ENCODE assay signal across 21 cellular contexts in the genomic region with DNA sequence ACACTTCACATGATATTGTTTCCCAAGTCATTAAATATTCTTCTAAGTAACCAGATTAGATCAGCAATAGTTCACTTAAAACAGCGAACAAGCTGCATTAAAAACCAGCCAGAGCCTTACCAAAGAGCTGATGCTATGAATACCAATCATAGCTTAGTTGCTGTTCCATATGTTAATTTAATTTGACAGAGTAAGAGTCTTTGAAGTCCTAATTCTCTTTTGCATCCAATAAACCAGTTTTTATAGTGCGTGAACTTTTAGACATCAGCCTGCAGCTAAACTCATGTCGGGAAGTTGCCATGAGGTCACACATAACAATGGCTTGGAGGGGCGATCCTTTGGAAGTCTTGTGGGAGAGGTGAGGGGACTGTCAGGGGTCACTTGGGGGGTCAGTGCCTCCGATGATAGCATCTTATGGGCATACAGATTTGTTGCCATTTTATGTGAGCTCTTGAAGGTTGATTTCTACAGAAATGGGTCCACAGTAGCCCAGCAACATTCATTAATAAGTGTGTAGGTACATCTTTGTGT.
A peak's percentile ranks its signal among the peaks of the same experiment; 100 is the strongest.
DNase-seq lines count a peak whose midpoint lies in the region; ATAC-seq, FAIRE-seq and TF ChIP-seq lines count a peak whose summit lies in the region.
"Had no signal": no experiment of that assay in that cellular context is flagged by ENCODE, and none has a peak within 500 bp of the region (broad histone marks: within the 10 kb centered on the region; RNA-seq: fewer than 3 reads in every experiment).

No MANE protein-coding gene starts in this region.

- peaks cover 46% of the 10 kb centered on the region for H3K4me1 Mint-ChIP-seq in astrocyte (ENCODE audit: low read depth, unreplicated experiment)
- peaks cover 51% of the 10 kb centered on the region for H3K4me1 Mint-ChIP-seq in osteocyte (ENCODE audit: unreplicated experiment)
- H3K4me1 Mint-ChIP-seq in activated CD4-positive, alpha-beta memory T cell treated with anti-CD3 and anti-CD28 coated beads for 36 hours (ENCODE audit: low read depth), result no peaks in the 10 kb centered on the region
- H3K4me1 Mint-ChIP-seq: CD4-positive, alpha-beta memory T cell had no signal

- H3K27ac Mint-ChIP-seq in astrocyte (ENCODE audit: unreplicated experiment) (peak overlapping the region; percentile 2), osteocyte (ENCODE audit: unreplicated experiment) (peak overlapping the region; percentile 11)
- H3K27ac Mint-ChIP-seq in activated CD4-positive, alpha-beta memory T cell treated with anti-CD3 and anti-CD28 coated beads for 36 hours, result no peak overlapping the region
- H3K27ac Mint-ChIP-seq: CD4-positive, alpha-beta memory T cell; GM23338 had no signal

- H2BK15ac ChIP-seq in mesenchymal stem cell (ENCODE audit: low read depth, poor library complexity, severe bottlenecking), result no peak overlapping the region

- no peak overlapping the region for H2AK5ac ChIP-seq in mesenchymal stem cell (ENCODE audit: low read length, severe bottlenecking)

- H4K20me1 ChIP-seq in astrocyte (ENCODE audit: insufficient read depth, low read length), result peaks cover 56% of the 10 kb centered on the region
- H4K20me1 ChIP-seq: BLaER1 had no signal

- in situ Hi-C loops in HAP-1 (cut with MboI; ENCODE audit: low sequenced_read_pairs), result no loop called here

- intact Hi-C loops in activated CD4-positive, alpha-beta memory T cell treated with anti-CD3 and anti-CD28 coated beads for 36 hours (cut with micrococcal nuclease), result no loop called here

- H3K23ac ChIP-seq in mesenchymal stem cell (ENCODE audit: low read length in 2 of 2), result no peak overlapping the region

- FAIRE-seq in astrocyte (lab: Jason Lieb, UNC), result no peak
- FAIRE-seq: GM12891, GM18507 had no signal

- ATAC-seq in gastroesophageal sphincter, result no peak
- ATAC-seq: GM23338 had no signal

- no peak for TF ChIP-seq POLR2A in gastroesophageal sphincter (IDR thresholded peaks at IDR 0.05)

- H3K27me3 ChIP-seq in HAP-1 (ENCODE audit: low read depth) (no peaks in the 10 kb centered on the region), astrocyte (ENCODE audit: insufficient read depth, low read length) (no peaks in the 10 kb centered on the region), mesenchymal stem cell (ENCODE audit: control insufficient read depth in 1 of 2, insufficient read depth in 1 of 2, low read length in 2 of 2) (no peaks in the 10 kb centered on the region), gastroesophageal sphincter (no peaks in the 10 kb centered on the region)
- H3K27me3 ChIP-seq: BLaER1 had no signal

- no peak overlapping the region for H3K4me3 Mint-ChIP-seq in astrocyte (ENCODE audit: unreplicated experiment)
- H3K4me3 Mint-ChIP-seq in osteocyte (ENCODE audit: unreplicated experiment), result no peak overlapping the region
- H3K4me3 Mint-ChIP-seq in activated CD4-positive, alpha-beta memory T cell treated with anti-CD3 and anti-CD28 coated beads for 36 hours, result no peak overlapping the region
- H3K4me3 Mint-ChIP-seq: CD4-positive, alpha-beta memory T cell; GM23338 had no signal

- no peak overlapping the region for H2BK12ac ChIP-seq in mesenchymal stem cell (ENCODE audit: low read length in 2 of 2)

- H3K18ac ChIP-seq in mesenchymal stem cell (ENCODE audit: low read depth in 1 of 2, low read length in 2 of 2), result peak overlapping the region in 1 of 2 experiments; percentile 22

- no peak overlapping the region for H4K91ac ChIP-seq in mesenchymal stem cell (ENCODE audit: low read length)

- H3K9me3 ChIP-seq in HAP-1, result no peaks in the 10 kb centered on the region
- H3K9me3 ChIP-seq in astrocyte (ENCODE audit: insufficient read depth, low read depth, low read length), result no peaks in the 10 kb centered on the region
- H3K9me3 ChIP-seq in mesenchymal stem cell (ENCODE audit: control insufficient read depth, low read length), result no peaks in the 10 kb centered on the region
- no peaks in the 10 kb centered on the region for H3K9me3 ChIP-seq in gastroesophageal sphincter
- H3K9me3 ChIP-seq: BLaER1 had no signal

- POLR2A ChIA-PET in activated CD4-positive, alpha-beta memory T cell treated with anti-CD3 and anti-CD28 coated beads for 36 hours (lab: Charles Lee), result no interaction called here

- TF ChIP-seq CTCF in astrocyte (IDR thresholded peaks at IDR 0.05; ENCODE audit: insufficient read depth, low read depth, low read length) (no peak), osteocyte (IDR thresholded peaks at IDR 0.05) (no peak), gastroesophageal sphincter (IDR thresholded peaks at IDR 0.05) (no peak)

- no peak overlapping the region for H3K9ac ChIP-seq in astrocyte (ENCODE audit: low read length)
- no peak overlapping the region for H3K9ac ChIP-seq in mesenchymal stem cell (ENCODE audit: low read length)
- H3K9ac ChIP-seq: BLaER1 had no signal

- H3K27me3 Mint-ChIP-seq in astrocyte (ENCODE audit: low read depth, unreplicated experiment) (no peaks in the 10 kb centered on the region), osteocyte (ENCODE audit: unreplicated experiment) (no peaks in the 10 kb centered on the region)
- peaks cover 9% of the 10 kb centered on the region for H3K27me3 Mint-ChIP-seq in activated CD4-positive, alpha-beta memory T cell treated with anti-CD3 and anti-CD28 coated beads for 36 hours

- TF ChIP-seq EP300 in gastroesophageal sphincter (IDR thresholded peaks at IDR 0.05), result no peak

- no peak overlapping the region for H3K4ac ChIP-seq in mesenchymal stem cell (ENCODE audit: low read depth in 1 of 2, low read length in 2 of 2)

- H3K36me3 Mint-ChIP-seq in astrocyte (ENCODE audit: low read depth, unreplicated experiment) (peaks cover 11% of the 10 kb centered on the region), osteocyte (ENCODE audit: unreplicated experiment) (peaks cover 4% of the 10 kb centered on the region)
- no peaks in the 10 kb centered on the region for H3K36me3 Mint-ChIP-seq in activated CD4-positive, alpha-beta memory T cell treated with anti-CD3 and anti-CD28 coated beads for 36 hours
- H3K36me3 Mint-ChIP-seq: CD4-positive, alpha-beta memory T cell had no signal

- H3K4me2 ChIP-seq in astrocyte (ENCODE audit: low read length) (no peak overlapping the region), mesenchymal stem cell (ENCODE audit: low read length, poor library complexity, severe bottlenecking) (no peak overlapping the region)
- H3K4me2 ChIP-seq: BLaER1, GM23338 had no signal

- no peak overlapping the region for H2BK120ac ChIP-seq in mesenchymal stem cell (ENCODE audit: low read depth, low read length)

- H4K8ac ChIP-seq in mesenchymal stem cell (ENCODE audit: low read length), result no peak overlapping the region

- CTCF ChIA-PET in activated CD4-positive, alpha-beta memory T cell treated with anti-CD3 and anti-CD28 coated beads for 36 hours (lab: Charles Lee), result no interaction called here

- peaks cover 96% of the 10 kb centered on the region for H3K79me2 ChIP-seq in astrocyte (ENCODE audit: insufficient read depth, low read length)

- no peak overlapping the region for H3K4me3 ChIP-seq in HAP-1
- no peak overlapping the region for H3K4me3 ChIP-seq in astrocyte (ENCODE audit: insufficient read depth, low read depth, low read length)
- H3K4me3 ChIP-seq in mesenchymal stem cell (ENCODE audit: insufficient read depth in 1 of 2, low read depth in 1 of 2, low read length in 2 of 2), result no peak overlapping the region
- no peak overlapping the region for H3K4me3 ChIP-seq in gastroesophageal sphincter
- H3K4me3 ChIP-seq: BLaER1, GM23338 had no signal

- peak overlapping the region; percentile 9 for H3K27ac ChIP-seq in astrocyte (ENCODE audit: low read depth, low read length)
- H3K27ac ChIP-seq in mesenchymal stem cell (ENCODE audit: low read length, poor library complexity, severe bottlenecking), result peak overlapping the region; percentile 47
- H3K27ac ChIP-seq in gastroesophageal sphincter, result no peak overlapping the region
- H3K27ac ChIP-seq: BLaER1 had no signal

- H3K4me1 ChIP-seq in HAP-1 (peaks cover 18% of the 10 kb centered on the region), astrocyte (ENCODE audit: insufficient read depth, low read length) (peaks cover 28% of the 10 kb centered on the region), mesenchymal stem cell (ENCODE audit: control insufficient read depth, insufficient read depth, low read depth, low read length) (peaks cover 2% of the 10 kb centered on the region), gastroesophageal sphincter (no peaks in the 10 kb centered on the region)
- H3K4me1 ChIP-seq: BLaER1 had no signal

- H3K79me1 ChIP-seq in mesenchymal stem cell (replicated peaks; ENCODE audit: low read length, poor library complexity, severe bottlenecking), result no peaks in the 10 kb centered on the region

- no peak overlapping the region for H2BK5ac ChIP-seq in mesenchymal stem cell (ENCODE audit: low read depth, low read length, poor library complexity, severe bottlenecking)

- no peaks in the 10 kb centered on the region for H3K36me3 ChIP-seq in HAP-1 (replicated peaks)
- peaks cover 14% of the 10 kb centered on the region for H3K36me3 ChIP-seq in astrocyte (ENCODE audit: insufficient read depth, low read length)
- H3K36me3 ChIP-seq in mesenchymal stem cell (ENCODE audit: control insufficient read depth in 1 of 2, insufficient read depth in 2 of 2, low read depth in 1 of 2, low read length in 2 of 2), result peaks cover 4 to 57% of the 10 kb centered on the region in 2 experiments
- H3K36me3 ChIP-seq in gastroesophageal sphincter, result no peaks in the 10 kb centered on the region
- H3K36me3 ChIP-seq: BLaER1 had no signal

- DNase-seq in HAP-1 (ENCODE audit: low spot score in 2 of 2), result peak; percentile 32 to 56
- no peak for DNase-seq in astrocyte (ENCODE audit: low read depth)
- no peak for DNase-seq in mesenchymal stem cell
- no peak for DNase-seq in osteocyte (ENCODE audit: extremely low spot score, unreplicated experiment)
- DNase-seq in activated CD4-positive, alpha-beta memory T cell treated with anti-CD3 and anti-CD28 coated beads for 36 hours, result no peak
- DNase-seq in NCI-H1048 (lab: John Stamatoyannopoulos, UW), result no peak
- DNase-seq in AML-193 (lab: John Stamatoyannopoulos, UW), result no peak
- DNase-seq: CD4-positive, alpha-beta memory T cell; EL; KBM-7; NCI-H1105 treated with DMSO at 0.1 percent for 48 hours; NCI-H1694 treated with DMSO at 0.1 percent for 48 hours; NCI-H510A; NCI-H748 treated with DMSO at 0.1 percent for 48 hours; OCI-M1; SHP77 had no signal

- H2AFZ ChIP-seq in astrocyte (ENCODE audit: low read depth, low read length) (no peak overlapping the region), mesenchymal stem cell (ENCODE audit: low read depth, low read length) (no peak overlapping the region)
- H2AFZ ChIP-seq: GM23338 had no signal

- H3K14ac ChIP-seq in mesenchymal stem cell (ENCODE audit: low read length in 2 of 2), result no peak overlapping the region

- 92% methylated on average over 5 of the region's 5 CpGs for WGBS in mesenchymal stem cell
- 90 to 93% methylated on average over 4 of the region's 5 CpGs for WGBS in gastroesophageal sphincter (ENCODE audit: low coverage in 1 of 2), 2 donors

- H3K9me3 Mint-ChIP-seq in astrocyte (ENCODE audit: unreplicated experiment) (no peaks in the 10 kb centered on the region), osteocyte (ENCODE audit: unreplicated experiment) (no peaks in the 10 kb centered on the region)
- no peaks in the 10 kb centered on the region for H3K9me3 Mint-ChIP-seq in activated CD4-positive, alpha-beta memory T cell treated with anti-CD3 and anti-CD28 coated beads for 36 hours
- H3K9me3 Mint-ChIP-seq: CD4-positive, alpha-beta memory T cell; GM23338 had no signal

Comparison
In these comparisons a context has a peak if more than half of its experiments do, and no peak if none do; other contexts are left out.
1. DNase-seq: peak in HAP-1 (2 of 2); none in astrocyte (single experiment), mesenchymal stem cell (single experiment), osteocyte (single experiment), activated CD4-positive, alpha-beta memory T cell treated with anti-CD3 and anti-CD28 coated beads for 36 hours (single experiment), NCI-H1048 (single experiment) and AML-193 (0 of 2).
2. H3K27ac ChIP-seq: peak in astrocyte (single experiment) and mesenchymal stem cell (single experiment); none in gastroesophageal sphincter (0 of 4).